Comparison of ENCODE assay signal across 20 cellular contexts in genomic region chr16:70649300-70649699, GRCh38. TPM values are rescaled to one million over a fixed set of nuclear protein-coding genes. Genes with fewer than 3 reads are reported as not detected.
"Had no signal": no experiment of that assay in that cellular context is flagged by ENCODE, and none has a peak within 500 bp of the region (broad histone marks: within the 10 kb centered on the region; RNA-seq: fewer than 3 reads in every experiment).

No MANE protein-coding gene starts in this region.

- H3K27me3 ChIP-seq: cardiac muscle cell, neutrophil had no signal

- ATAC-seq: activated T-cell treated with anti-CD3 and anti-CD28 coated beads, Interleukin-2, amount 50 U/mL, for 72 hours; esophagus mucosa; left lobe of liver; mucosa of descending colon; naive thymus-derived CD4-positive, alpha-beta T cell had no signal

- H3K27me3 Mint-ChIP-seq: activated CD4-positive, alpha-beta T cell treated with anti-CD3 and anti-CD28 coated beads, Interleukin-2, amount 10 ng/mL, durations not matched to agents 24 days and 14 days had no signal

- DNase-seq: activated B cell treated with CpG ODN at 0.5 μM for 24 hours; activated CD4-positive, alpha-beta T cell treated with anti-CD3 and anti-CD28 coated beads, Interleukin-2, amount 10 ng/mL, durations not matched to agents 24 days and 14 days; activated CD8-positive, alpha-beta memory T cell treated with anti-CD3 and anti-CD28 coated beads, Interleukin-2, amount 50 U/mL, for 48 hours; activated naive CD4-positive, alpha-beta T cell; activated naive CD8-positive, alpha-beta T cell treated with anti-CD3 and anti-CD28 coated beads, Interleukin-2, amount 10 ng/mL, durations not matched to agents 7 days and 5 days; activated T-cell treated with anti-CD3 and anti-CD28 coated beads, Interleukin-2, amount 50 U/mL, for 72 hours; hippocampal formation; mucosa of descending colon; naive thymus-derived CD4-positive, alpha-beta T cell; stimulated activated CD4-positive, alpha-beta T cell treated with anti-CD3 and anti-CD28 coated beads, Interleukin-15, amount 100 ng/mL, for 24 hours; stimulated activated CD4-positive, alpha-beta T cell treated with anti-CD3 and anti-CD28 coated beads, Interleukin-4, amount 100 ng/mL, for 1 hour; stimulated activated naive CD4-positive, alpha-beta T cell treated with Interleukin-2 at 50 U/mL for 16 hours; substantia nigra had no signal

- H3K4me3 Mint-ChIP-seq: activated B cell treated with CpG ODN at 0.5 μM for 24 hours; activated CD4-positive, alpha-beta T cell treated with anti-CD3 and anti-CD28 coated beads, Interleukin-2, amount 10 ng/mL, durations not matched to agents 24 days and 14 days; activated naive CD8-positive, alpha-beta T cell treated with anti-CD3 and anti-CD28 coated beads, Interleukin-2, amount 10 ng/mL, durations not matched to agents 7 days and 5 days; activated T-cell treated with anti-CD3 and anti-CD28 coated beads, Interleukin-2, amount 50 U/mL, for 72 hours; naive thymus-derived CD4-positive, alpha-beta T cell; T-helper 1 cell treated with Interleukin-12 subunit alpha and Interleukin-12 subunit beta and Interleukin-4 antibody, amounts not matched to agents 30 μg/mL and 1 μg/mL, for 36 hours; type B pancreatic cell had no signal

- H3K4me3 ChIP-seq: cardiac muscle cell, mucosa of descending colon, skin epidermis had no signal

- H3K36me3 Mint-ChIP-seq: activated naive CD8-positive, alpha-beta T cell treated with anti-CD3 and anti-CD28 coated beads, Interleukin-2, amount 10 ng/mL, durations not matched to agents 7 days and 5 days; naive thymus-derived CD4-positive, alpha-beta T cell; type B pancreatic cell had no signal

- H3K9me3 ChIP-seq: mucosa of descending colon, neutrophil had no signal

- H3K27ac Mint-ChIP-seq: activated B cell treated with CpG ODN at 0.5 μM for 24 hours; activated naive CD8-positive, alpha-beta T cell treated with anti-CD3 and anti-CD28 coated beads, Interleukin-2, amount 10 ng/mL, durations not matched to agents 7 days and 5 days; activated T-cell treated with anti-CD3 and anti-CD28 coated beads, Interleukin-2, amount 50 U/mL, for 72 hours; naive thymus-derived CD4-positive, alpha-beta T cell; T-helper 1 cell treated with Interleukin-12 subunit alpha and Interleukin-12 subunit beta and Interleukin-4 antibody, amounts not matched to agents 30 μg/mL and 1 μg/mL, for 36 hours; type B pancreatic cell had no signal

- H3K36me3 ChIP-seq: cardiac muscle cell, neutrophil had no signal

- H3K9me3 Mint-ChIP-seq: activated B cell treated with CpG ODN at 0.5 μM for 24 hours; activated CD4-positive, alpha-beta T cell treated with anti-CD3 and anti-CD28 coated beads, Interleukin-2, amount 10 ng/mL, durations not matched to agents 24 days and 14 days; activated naive CD8-positive, alpha-beta T cell treated with anti-CD3 and anti-CD28 coated beads, Interleukin-2, amount 10 ng/mL, durations not matched to agents 7 days and 5 days; activated T-cell treated with anti-CD3 and anti-CD28 coated beads, Interleukin-2, amount 50 U/mL, for 72 hours; naive thymus-derived CD4-positive, alpha-beta T cell; T-helper 1 cell treated with Interleukin-12 subunit alpha and Interleukin-12 subunit beta and Interleukin-4 antibody, amounts not matched to agents 30 μg/mL and 1 μg/mL, for 36 hours; type B pancreatic cell had no signal

RNA-seq across cellular contexts. Expression of gene IL34, which starts 2.9 kb away (rescaled TPM):
- total RNA-seq: cardiac muscle cell had no signal
